Comparison of ENCODE assay signal across 13 cellular contexts in genomic region chr17:66406701-66407644, GRCh38.
A peak's percentile ranks its signal among the peaks of the same experiment; 100 is the strongest.
DNase-seq lines count a peak whose midpoint lies in the region; ATAC-seq and TF ChIP-seq lines count a peak whose summit lies in the region.
"Had no signal": no experiment of that assay in that cellular context is flagged by ENCODE, and none has a peak within 500 bp of the region (broad histone marks: within the 10 kb centered on the region; RNA-seq: fewer than 3 reads in every experiment).

No MANE protein-coding gene starts in this region.

- H2AFZ ChIP-seq in trophoblast cell (ENCODE audit: insufficient read depth, low read length, poor library complexity): no peak overlapping the region

- peaks cover 23% of the 10 kb centered on the region for H3K4me1 ChIP-seq in CD4-positive, CD25-positive, alpha-beta regulatory T cell (ENCODE audit: control insufficient read depth, insufficient read depth, low read length, poor library complexity, severe bottlenecking)
- H3K4me1 ChIP-seq in uterus (peaks cover 0 to 3% of the 10 kb centered on the region in 2 donors), trophoblast cell (ENCODE audit: control insufficient read depth in 1 of 2, insufficient read depth in 2 of 2, low read length in 2 of 2) (no peaks in the 10 kb centered on the region), colonic mucosa (no peaks in the 10 kb centered on the region)

- H3K9ac ChIP-seq in trophoblast cell (ENCODE audit: low read length) (no peak overlapping the region), colonic mucosa (ENCODE audit: low read depth in 2 of 2, low read length in 2 of 2) (no peak overlapping the region)

- H3K27ac Mint-ChIP-seq in CD4-positive, CD25-positive, alpha-beta regulatory T cell: peak overlapping the region; percentile 72 to 86 (median 76)
- H3K27ac Mint-ChIP-seq in activated CD4-positive, alpha-beta memory T cell treated with anti-CD3 and anti-CD28 coated beads for 36 hours: peak overlapping the region; percentile 79
- peak overlapping the region; percentile 76 to 89 (median 84) for H3K27ac Mint-ChIP-seq in immature natural killer cell

- WGBS in trophoblast cell (ENCODE audit: extremely low coverage, insufficient coverage, insufficient read length): no CpG with 5 or more reads among the region's 12 CpGs

- no peak overlapping the region for H4K12ac ChIP-seq in trophoblast cell (ENCODE audit: low read depth, low read length)

- no peak overlapping the region for H3K18ac ChIP-seq in trophoblast cell (ENCODE audit: low read length)

- no peak overlapping the region for H4K8ac ChIP-seq in trophoblast cell (ENCODE audit: low read depth, low read length)

- CTCF ChIA-PET in activated CD4-positive, alpha-beta memory T cell treated with anti-CD3 and anti-CD28 coated beads for 36 hours (lab: Charles Lee): no interaction called here

- no peak overlapping the region for H3K27ac ChIP-seq in CD4-positive, CD25-positive, alpha-beta regulatory T cell (ENCODE audit: insufficient read depth, low read length, poor library complexity, severe bottlenecking)
- no peak overlapping the region for H3K27ac ChIP-seq in uterus
- no peak overlapping the region for H3K27ac ChIP-seq in trophoblast cell (ENCODE audit: low read depth, low read length)
- H3K27ac ChIP-seq in colonic mucosa: no peak overlapping the region
- H3K27ac ChIP-seq: epithelial cell of prostate had no signal

- no peak overlapping the region for H2BK12ac ChIP-seq in trophoblast cell (ENCODE audit: low read length)

- no peak for TF ChIP-seq POLR2A in uterus (IDR thresholded peaks at IDR 0.05)

- no peaks in the 10 kb centered on the region for H3K27me3 ChIP-seq in CD4-positive, CD25-positive, alpha-beta regulatory T cell (ENCODE audit: control insufficient read depth, insufficient read depth, low read length)
- H3K27me3 ChIP-seq in uterus (no peaks in the 10 kb centered on the region), trophoblast cell (ENCODE audit: insufficient read depth, low read length) (no peaks in the 10 kb centered on the region), colonic mucosa (no peaks in the 10 kb centered on the region)

- no peaks in the 10 kb centered on the region for H3K27me3 Mint-ChIP-seq in CD4-positive, CD25-positive, alpha-beta regulatory T cell
- H3K27me3 Mint-ChIP-seq in activated CD4-positive, alpha-beta memory T cell treated with anti-CD3 and anti-CD28 coated beads for 36 hours: no peaks in the 10 kb centered on the region
- H3K27me3 Mint-ChIP-seq in immature natural killer cell (ENCODE audit: low read depth in 3 of 3): no peaks in the 10 kb centered on the region

- ATAC-seq in CD4-positive, CD25-positive, alpha-beta regulatory T cell (ENCODE audit: low read depth in 2 of 2): peak; percentile 61 to 79

- intact Hi-C loops in activated CD4-positive, alpha-beta memory T cell treated with anti-CD3 and anti-CD28 coated beads for 36 hours (cut with micrococcal nuclease): no loop called here
- intact Hi-C loops in uterus (cut with DNase I; ENCODE audit: low total_unique reads): no loop called here
- intact Hi-C loops in colonic mucosa (cut with DNase I): no loop called here

- H2BK5ac ChIP-seq in trophoblast cell (ENCODE audit: low read depth, low read length, poor library complexity): no peak overlapping the region

- H2BK120ac ChIP-seq in trophoblast cell (ENCODE audit: insufficient read depth, low read length, poor library complexity): no peak overlapping the region

- no peaks in the 10 kb centered on the region for H3K79me1 ChIP-seq in trophoblast cell (ENCODE audit: low read length)

- no peak overlapping the region for H3K4ac ChIP-seq in trophoblast cell (ENCODE audit: low read depth, low read length)

- H3K79me2 ChIP-seq in trophoblast cell (ENCODE audit: control insufficient read depth, insufficient read depth, low read length, poor library complexity): no peaks in the 10 kb centered on the region

- peak overlapping the region; percentile 61 to 80 (median 77) for H3K4me3 Mint-ChIP-seq in CD4-positive, CD25-positive, alpha-beta regulatory T cell
- peak overlapping the region; percentile 72 for H3K4me3 Mint-ChIP-seq in activated CD4-positive, alpha-beta memory T cell treated with anti-CD3 and anti-CD28 coated beads for 36 hours
- H3K4me3 Mint-ChIP-seq in immature natural killer cell: peak overlapping the region; percentile 71 to 85 (median 81)
- H3K4me3 Mint-ChIP-seq: nephron had no signal

- POLR2A ChIA-PET in activated CD4-positive, alpha-beta memory T cell treated with anti-CD3 and anti-CD28 coated beads for 36 hours (lab: Charles Lee): no interaction called here

- H3K14ac ChIP-seq in trophoblast cell (ENCODE audit: low read length): no peak overlapping the region

- no peak overlapping the region for H3K4me2 ChIP-seq in trophoblast cell (ENCODE audit: low read length)

- no peaks in the 10 kb centered on the region for H3K9me3 ChIP-seq in CD4-positive, CD25-positive, alpha-beta regulatory T cell (ENCODE audit: control insufficient read depth in 2 of 2, low read length in 2 of 2)
- H3K9me3 ChIP-seq in uterus (no peaks in the 10 kb centered on the region), trophoblast cell (ENCODE audit: insufficient read depth, low read depth, low read length) (no peaks in the 10 kb centered on the region), colonic mucosa (no peaks in the 10 kb centered on the region)

- peak in 1 of 3 donors; percentile 83 for DNase-seq in CD4-positive, CD25-positive, alpha-beta regulatory T cell
- DNase-seq in COR-L47 (lab: John Stamatoyannopoulos, UW): peak; percentile 16
- peak; percentile 46 for DNase-seq in activated CD4-positive, alpha-beta memory T cell treated with anti-CD3 and anti-CD28 coated beads for 36 hours
- DNase-seq in immature natural killer cell: peak in 2 of 3 donors; percentile 10 to 14
- no peak for DNase-seq in uterus
- DNase-seq in trophoblast cell: no peak
- no peak for DNase-seq in colonic mucosa
- DNase-seq: aorta, NCI-H1694, OCI-M1 had no signal

- no peaks in the 10 kb centered on the region for H3K36me3 Mint-ChIP-seq in CD4-positive, CD25-positive, alpha-beta regulatory T cell
- H3K36me3 Mint-ChIP-seq in activated CD4-positive, alpha-beta memory T cell treated with anti-CD3 and anti-CD28 coated beads for 36 hours: peaks cover 1% of the 10 kb centered on the region
- H3K36me3 Mint-ChIP-seq in immature natural killer cell: no peaks in the 10 kb centered on the region

- H4K91ac ChIP-seq in trophoblast cell (ENCODE audit: low read depth, low read length): no peak overlapping the region

- H3K9me3 Mint-ChIP-seq in CD4-positive, CD25-positive, alpha-beta regulatory T cell: peaks cover 0 to 2% (median 0%) of the 10 kb centered on the region in 7 donors
- H3K9me3 Mint-ChIP-seq in activated CD4-positive, alpha-beta memory T cell treated with anti-CD3 and anti-CD28 coated beads for 36 hours: no peaks in the 10 kb centered on the region
- no peaks in the 10 kb centered on the region for H3K9me3 Mint-ChIP-seq in immature natural killer cell
- H3K9me3 Mint-ChIP-seq: nephron had no signal

- H3K4me1 Mint-ChIP-seq in CD4-positive, CD25-positive, alpha-beta regulatory T cell: peaks cover 20 to 78% (median 62%) of the 10 kb centered on the region in 4 donors
- peaks cover 73% of the 10 kb centered on the region for H3K4me1 Mint-ChIP-seq in activated CD4-positive, alpha-beta memory T cell treated with anti-CD3 and anti-CD28 coated beads for 36 hours (ENCODE audit: low read depth)
- peaks cover 35 to 63% of the 10 kb centered on the region in 2 donors for H3K4me1 Mint-ChIP-seq in immature natural killer cell

- H3K23ac ChIP-seq in trophoblast cell (ENCODE audit: low read length): no peak overlapping the region

- H3K36me3 ChIP-seq in CD4-positive, CD25-positive, alpha-beta regulatory T cell (ENCODE audit: control insufficient read depth, insufficient read depth, low read length): no peaks in the 10 kb centered on the region
- H3K36me3 ChIP-seq in uterus (no peaks in the 10 kb centered on the region), trophoblast cell (ENCODE audit: control insufficient read depth in 1 of 2, insufficient read depth in 2 of 2, low read length in 2 of 2) (no peaks in the 10 kb centered on the region), colonic mucosa (no peaks in the 10 kb centered on the region)

- H2AK5ac ChIP-seq in trophoblast cell (ENCODE audit: low read length): no peak overlapping the region

- no peak for TF ChIP-seq CTCF in uterus (IDR thresholded peaks at IDR 0.05)
- no peak for TF ChIP-seq CTCF in colonic mucosa (IDR thresholded peaks at IDR 0.05)

- peak overlapping the region; percentile 67 for H3K4me3 ChIP-seq in CD4-positive, CD25-positive, alpha-beta regulatory T cell (ENCODE audit: low read depth, low read length)
- H3K4me3 ChIP-seq in uterus (no peak overlapping the region), trophoblast cell (ENCODE audit: low read depth, low read length) (no peak overlapping the region), colonic mucosa (no peak overlapping the region)
- H3K4me3 ChIP-seq: lung had no signal

Comparison
In these comparisons a context has a peak if more than half of its experiments do, and no peak if none do; other contexts are left out.
1. DNase-seq: peak in COR-L47 (single experiment), activated CD4-positive, alpha-beta memory T cell treated with anti-CD3 and anti-CD28 coated beads for 36 hours (single experiment) and immature natural killer cell (2 of 3); none in uterus (0 of 2), trophoblast cell (0 of 2) and colonic mucosa (single experiment).
2. Peak in every context shown above with its lines, with median percentiles within 50 percentile points of each other: H3K27ac Mint-ChIP-seq and H3K4me3 Mint-ChIP-seq.